Comparison of ENCODE assay signal across 2 cellular contexts in genomic region chr3:124633527-124633926, GRCh38.
TF ChIP-seq lines count a peak whose summit lies in the region.

No MANE protein-coding gene starts in this region.

TF ChIP-seq in HepG2, 621 proteins besides CTCF, POLR2A, EP300 and RAD21:
- TF ChIP-seq, protein P1, sequence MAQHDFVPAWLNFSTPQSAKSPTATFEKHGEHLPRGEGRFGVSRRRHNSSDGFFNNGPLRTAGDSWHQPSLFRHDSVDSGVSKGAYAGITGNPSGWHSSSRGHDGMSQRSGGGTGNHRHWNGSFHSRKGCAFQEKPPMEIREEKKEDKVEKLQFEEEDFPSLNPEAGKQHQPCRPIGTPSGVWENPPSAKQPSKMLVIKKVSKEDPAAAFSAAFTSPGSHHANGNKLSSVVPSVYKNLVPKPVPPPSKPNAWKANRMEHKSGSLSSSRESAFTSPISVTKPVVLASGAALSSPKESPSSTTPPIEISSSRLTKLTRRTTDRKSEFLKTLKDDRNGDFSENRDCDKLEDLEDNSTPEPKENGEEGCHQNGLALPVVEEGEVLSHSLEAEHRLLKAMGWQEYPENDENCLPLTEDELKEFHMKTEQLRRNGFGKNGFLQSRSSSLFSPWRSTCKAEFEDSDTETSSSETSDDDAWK (CRISPR knock-in tag; IDR thresholded peaks at IDR 0.05) = no peak
- TF ChIP-seq ZNF460 (CRISPR knock-in tag; IDR thresholded peaks at IDR 0.05; ENCODE audit: borderline replicate concordance) = no peak
- no peak for TF ChIP-seq ELF1 (CRISPR knock-in tag; IDR thresholded peaks at IDR 0.05)
- no peak for TF ChIP-seq ZNF362 (CRISPR knock-in tag; IDR thresholded peaks at IDR 0.05; ENCODE audit: borderline replicate concordance)
- TF ChIP-seq ETV5 (CRISPR knock-in tag; IDR thresholded peaks at IDR 0.05; ENCODE audit: borderline replicate concordance) = no peak
- no peak for TF ChIP-seq ZMYM2 (CRISPR knock-in tag; IDR thresholded peaks at IDR 0.05)
- TF ChIP-seq NFIB (CRISPR knock-in tag; IDR thresholded peaks at IDR 0.05; ENCODE audit: borderline replicate concordance) = no peak
- TF ChIP-seq, protein P2, sequence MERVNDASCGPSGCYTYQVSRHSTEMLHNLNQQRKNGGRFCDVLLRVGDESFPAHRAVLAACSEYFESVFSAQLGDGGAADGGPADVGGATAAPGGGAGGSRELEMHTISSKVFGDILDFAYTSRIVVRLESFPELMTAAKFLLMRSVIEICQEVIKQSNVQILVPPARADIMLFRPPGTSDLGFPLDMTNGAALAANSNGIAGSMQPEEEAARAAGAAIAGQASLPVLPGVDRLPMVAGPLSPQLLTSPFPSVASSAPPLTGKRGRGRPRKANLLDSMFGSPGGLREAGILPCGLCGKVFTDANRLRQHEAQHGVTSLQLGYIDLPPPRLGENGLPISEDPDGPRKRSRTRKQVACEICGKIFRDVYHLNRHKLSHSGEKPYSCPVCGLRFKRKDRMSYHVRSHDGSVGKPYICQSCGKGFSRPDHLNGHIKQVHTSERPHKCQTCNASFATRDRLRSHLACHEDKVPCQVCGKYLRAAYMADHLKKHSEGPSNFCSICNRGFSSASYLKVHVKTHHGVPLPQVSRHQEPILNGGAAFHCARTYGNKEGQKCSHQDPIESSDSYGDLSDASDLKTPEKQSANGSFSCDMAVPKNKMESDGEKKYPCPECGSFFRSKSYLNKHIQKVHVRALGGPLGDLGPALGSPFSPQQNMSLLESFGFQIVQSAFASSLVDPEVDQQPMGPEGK (CRISPR knock-in tag; IDR thresholded peaks at IDR 0.05) = no peak
- no peak for TF ChIP-seq ZSCAN20 (CRISPR knock-in tag; IDR thresholded peaks at IDR 0.05; ENCODE audit: borderline replicate concordance)
- TF ChIP-seq ZNF382 (CRISPR knock-in tag; IDR thresholded peaks at IDR 0.05; ENCODE audit: borderline replicate concordance) = no peak
- no peak for TF ChIP-seq ZNF264 (CRISPR knock-in tag; IDR thresholded peaks at IDR 0.05)
- no peak for TF ChIP-seq ZNF788 (CRISPR knock-in tag; IDR thresholded peaks at IDR 0.05; ENCODE audit: borderline replicate concordance)
- no peak for TF ChIP-seq CBX5 (CRISPR knock-in tag; IDR thresholded peaks at IDR 0.05; ENCODE audit: borderline replicate concordance)
- TF ChIP-seq XBP1 (CRISPR knock-in tag; IDR thresholded peaks at IDR 0.05) = no peak
- TF ChIP-seq ZIK1 (CRISPR knock-in tag; IDR thresholded peaks at IDR 0.05; ENCODE audit: borderline replicate concordance, low read depth) = no peak
- TF ChIP-seq ZNF30 (CRISPR knock-in tag; IDR thresholded peaks at IDR 0.05) = no peak
- TF ChIP-seq TSC22D2 (CRISPR knock-in tag; IDR thresholded peaks at IDR 0.05; ENCODE audit: borderline replicate concordance) = no peak
TF ChIP-seq in HepG2: peak in this region for 0.

TF ChIP-seq in H1, 55 proteins besides CTCF, POLR2A, EP300 and RAD21:
- no peak for TF ChIP-seq GABPA (IDR thresholded peaks at IDR 0.05; ENCODE audit: borderline replicate concordance, insufficient read depth, low read length)
- no peak for TF ChIP-seq SRF (IDR thresholded peaks at IDR 0.05; ENCODE audit: low read depth, low read length)
- TF ChIP-seq, protein P3, sequence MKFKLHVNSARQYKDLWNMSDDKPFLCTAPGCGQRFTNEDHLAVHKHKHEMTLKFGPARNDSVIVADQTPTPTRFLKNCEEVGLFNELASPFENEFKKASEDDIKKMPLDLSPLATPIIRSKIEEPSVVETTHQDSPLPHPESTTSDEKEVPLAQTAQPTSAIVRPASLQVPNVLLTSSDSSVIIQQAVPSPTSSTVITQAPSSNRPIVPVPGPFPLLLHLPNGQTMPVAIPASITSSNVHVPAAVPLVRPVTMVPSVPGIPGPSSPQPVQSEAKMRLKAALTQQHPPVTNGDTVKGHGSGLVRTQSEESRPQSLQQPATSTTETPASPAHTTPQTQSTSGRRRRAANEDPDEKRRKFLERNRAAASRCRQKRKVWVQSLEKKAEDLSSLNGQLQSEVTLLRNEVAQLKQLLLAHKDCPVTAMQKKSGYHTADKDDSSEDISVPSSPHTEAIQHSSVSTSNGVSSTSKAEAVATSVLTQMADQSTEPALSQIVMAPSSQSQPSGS (IDR thresholded peaks at IDR 0.05; ENCODE audit: low read length) = no peak
TF ChIP-seq in H1: peak in this region for 0.
